8 cellular contexts compared by ENCODE assay signal in the genomic region with DNA sequence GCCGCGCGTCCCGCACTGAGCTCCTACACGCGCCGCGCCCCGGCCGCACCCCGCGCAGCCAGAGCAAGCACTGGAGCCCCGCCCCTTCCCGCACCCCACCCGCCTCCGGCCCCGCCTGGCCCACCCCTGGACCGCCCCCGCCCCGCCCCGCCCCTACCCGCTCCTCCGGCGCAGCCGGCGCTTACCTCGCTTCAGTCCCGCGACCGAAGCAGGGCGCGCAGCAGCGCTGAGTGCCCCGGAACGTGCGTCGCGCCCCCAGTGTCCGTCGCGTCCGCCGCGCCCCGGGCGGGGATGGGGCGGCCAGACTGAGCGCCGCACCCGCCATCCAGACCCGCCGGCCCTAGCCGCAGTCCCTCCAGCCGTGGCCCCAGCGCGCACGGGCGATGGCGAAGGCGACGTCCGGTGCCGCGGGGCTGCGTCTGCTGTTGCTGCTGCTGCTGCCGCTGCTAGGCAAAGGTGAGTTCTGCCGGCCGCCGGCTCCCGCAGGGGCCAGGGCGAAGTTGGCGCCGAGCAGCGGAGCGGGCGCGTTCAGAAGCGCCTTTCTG. TPM values are rescaled to one million over a fixed set of nuclear protein-coding genes. Genes with fewer than 3 reads are reported as not detected.
DNase-seq lines count a peak whose midpoint lies in the region; ATAC-seq, FAIRE-seq and TF ChIP-seq lines count a peak whose summit lies in the region.

A gene (plus strand): TSS at position 194 of the 545 bp plus-strand sequence. CDS start 190 bp downstream, at position 384.

- TF ChIP-seq RAD21 in GM12878 (IDR thresholded peaks at IDR 0.05; ENCODE audit: insufficient read depth, low read depth, low read length): no peak

- H3K27me3 ChIP-seq in BJ (ENCODE audit: control insufficient read depth, insufficient read depth, low read length) (peaks cover 21% of the 10 kb centered on the region), GM12878 (replicated peaks in 1 of 2; ENCODE audit: control insufficient read depth in 2 of 2, insufficient read depth in 2 of 2, low read length in 1 of 2) (peaks cover 0 to 9% of the 10 kb centered on the region in 2 experiments; a peak in 2 of 4 replicates), keratinocyte (ENCODE audit: control insufficient read depth, extremely low read depth, insufficient read depth, low read length) (peaks cover 31% of the 10 kb centered on the region)

- H3K9me3 Mint-ChIP-seq in stimulated activated naive CD8-positive, alpha-beta T cell treated with anti-CD3 and anti-CD28 coated beads, Interleukin-15, amount 100 ng/mL, for 72 hours: no peaks in the 10 kb centered on the region

- no peaks in the 10 kb centered on the region for H3K79me2 ChIP-seq in GM12878 (ENCODE audit: control insufficient read depth, insufficient read depth, low read length)
- no peaks in the 10 kb centered on the region for H3K79me2 ChIP-seq in keratinocyte (ENCODE audit: control insufficient read depth, insufficient read depth, low read length)

- H3K36me3 ChIP-seq in BJ (ENCODE audit: control insufficient read depth, insufficient read depth, low read length): no peaks in the 10 kb centered on the region
- H3K36me3 ChIP-seq in GM12878 (ENCODE audit: control insufficient read depth in 2 of 2, insufficient read depth in 2 of 2, low read length in 1 of 2): no peaks in the 10 kb centered on the region
- no peaks in the 10 kb centered on the region for H3K36me3 ChIP-seq in keratinocyte (ENCODE audit: control insufficient read depth in 2 of 2, extremely low read depth in 1 of 2, insufficient read depth in 2 of 2, low read length in 2 of 2)

- ATAC-seq in GM12878 (no peak), GM19467 (IDR thresholded peaks at IDR 0.05; ENCODE audit: unreplicated experiment) (no peak)
- peak; percentile 27 for ATAC-seq in stimulated activated naive CD8-positive, alpha-beta T cell treated with anti-CD3 and anti-CD28 coated beads, Interleukin-15, amount 100 ng/mL, for 72 hours

- H4K20me1 ChIP-seq in GM12878 (ENCODE audit: control insufficient read depth, insufficient read depth) (no peaks in the 10 kb centered on the region), keratinocyte (ENCODE audit: control insufficient read depth, extremely low read depth, insufficient read depth, low read length) (no peaks in the 10 kb centered on the region)

- H3K4me2 ChIP-seq in GM12878 (ENCODE audit: control insufficient read depth, insufficient read depth) (peak within 1 kb of the TSS; percentile 7; the same call in 1 of the 2 replicates), keratinocyte (ENCODE audit: control insufficient read depth, extremely low read depth, insufficient read depth, low read depth, low read length) (peak within 1 kb of the TSS; percentile 67)

- no peak for TF ChIP-seq POLR2A in GM12878 (IDR thresholded peaks at IDR 0.05; ENCODE audit: low read depth, low read length)

- peaks cover 70% of the 10 kb centered on the region for H3K27me3 Mint-ChIP-seq in stimulated activated naive CD8-positive, alpha-beta T cell treated with anti-CD3 and anti-CD28 coated beads, Interleukin-15, amount 100 ng/mL, for 72 hours

- peak within 1 kb of the TSS; percentile 54 to 70 for H3K4me3 Mint-ChIP-seq in stimulated activated naive CD8-positive, alpha-beta T cell treated with anti-CD3 and anti-CD28 coated beads, Interleukin-15, amount 100 ng/mL, for 72 hours

- FAIRE-seq in GM12878 (lab: Jason Lieb, UNC): no peak
- FAIRE-seq in keratinocyte (lab: Jason Lieb, UNC): no peak

- dilution Hi-C loops in keratinocyte (cut with MboI; ENCODE audit: extremely low pct_ligation_motif_present, low sequenced_read_pairs): no loop called here

- DNase-seq in BJ (ENCODE audit: low read depth) (no peak), HEK293T (ENCODE audit: extremely low spot score) (peak; percentile 71), GM12878 (ENCODE audit: low read depth, low spot score) (no peak), keratinocyte (ENCODE audit: low read depth, low spot score) (no peak), NCI-H2107 treated with DMSO at 0.1 percent for 48 hours (lab: John Stamatoyannopoulos, UW; ENCODE audit: unreplicated experiment) (no peak), C1 segment of cervical spinal cord (lab: John Stamatoyannopoulos, UW) (no peak)
- DNase-seq in stimulated activated naive CD8-positive, alpha-beta T cell treated with anti-CD3 and anti-CD28 coated beads, Interleukin-15, amount 100 ng/mL, for 72 hours: no peak

- in situ Hi-C loops in GM12878 (cut with MboI): no loop called here

- POLR2A ChIA-PET in BJ (lab: Charles Lee): no interaction called here
- POLR2A ChIA-PET in HEK293T (lab: Yijun Ruan, JAX): no interaction called here
- POLR2A ChIA-PET in GM12878 (lab: Charles Lee): no interaction called here

- H3K4me3 ChIP-seq in BJ (ENCODE audit: low read depth, low read length) (peak within 1 kb of the TSS; percentile 9; the same call in 1 of the 2 replicates), GM12878 (no peak within 1 kb of the TSS), keratinocyte (ENCODE audit: control insufficient read depth in 2 of 3, extremely low read depth in 1 of 3, insufficient read depth in 2 of 3, low read depth in 1 of 3, low read length in 3 of 3) (peak within 1 kb of the TSS; percentile 34 to 62 (median 46))

- 19% methylated on average over 21 of the region's 78 CpGs for WGBS in GM12878 (ENCODE audit: insufficient coverage, insufficient replicate concordance, low lambda C conversion rate, missing lambda C conversion rate)

- intact Hi-C loops in GM12878 (cut with micrococcal nuclease; ENCODE audit: unreplicated experiment): no loop called here

- H3K4me1 ChIP-seq in GM12878 (ENCODE audit: control insufficient read depth, insufficient read depth, low read length) (no peaks in the 10 kb centered on the region), keratinocyte (ENCODE audit: control insufficient read depth, extremely low read depth, insufficient read depth, low read length) (no peaks in the 10 kb centered on the region)

- TF ChIP-seq CTCF in BJ (IDR thresholded peaks at IDR 0.05; ENCODE audit: insufficient read depth, low read depth, low read length) (no peak), GM12878 (IDR thresholded peaks at IDR 0.05 in 2 of 3, conservative IDR thresholded peaks at IDR 0.05 in 1 of 3; ENCODE audit: control insufficient read depth in 2 of 3, extremely low read depth in 1 of 3, insufficient read depth in 1 of 3, low read depth in 3 of 3, low read length in 3 of 3) (no peak), keratinocyte (optimal IDR thresholded peaks at IDR 0.05 in 1 of 3, IDR thresholded peaks at IDR 0.05 in 1 of 3, conservative IDR thresholded peaks at IDR 0.05 in 1 of 3; ENCODE audit: extremely low read depth in 1 of 3, insufficient read depth in 2 of 3, low read length in 3 of 3) (no peak)

- no peak for TF ChIP-seq EP300 in GM12878 (IDR thresholded peaks at IDR 0.05; ENCODE audit: borderline replicate concordance in 1 of 2, control insufficient read depth in 1 of 2, low read depth in 2 of 2, low read length in 2 of 2)

- no peaks in the 10 kb centered on the region for H3K9me1 ChIP-seq in keratinocyte (ENCODE audit: control insufficient read depth, extremely low read depth, insufficient read depth, low read length)

- H3K4me1 Mint-ChIP-seq in stimulated activated naive CD8-positive, alpha-beta T cell treated with anti-CD3 and anti-CD28 coated beads, Interleukin-15, amount 100 ng/mL, for 72 hours: peaks cover 12% of the 10 kb centered on the region

- H3K9ac ChIP-seq in GM12878 (ENCODE audit: control insufficient read depth, insufficient read depth, low read length) (no peak within 1 kb of the TSS), keratinocyte (ENCODE audit: control insufficient read depth, extremely low read depth, insufficient read depth, low read length) (no peak within 1 kb of the TSS)

- H3K9me3 ChIP-seq in GM12878 (replicated peaks; ENCODE audit: control insufficient read depth, insufficient read depth, low read length) (no peaks in the 10 kb centered on the region), keratinocyte (ENCODE audit: control insufficient read depth, low read depth, low read length) (no peaks in the 10 kb centered on the region)

- no peak within 1 kb of the TSS for H3K27ac Mint-ChIP-seq in stimulated activated naive CD8-positive, alpha-beta T cell treated with anti-CD3 and anti-CD28 coated beads, Interleukin-15, amount 100 ng/mL, for 72 hours

- SMC1A ChIA-PET in GM12878 (lab: Charles Lee; ENCODE audit: uncharacterized antibody, unreplicated experiment): no interaction called here

- RAD21 ChIA-PET in GM12878 (lab: Charles Lee; ENCODE audit: unreplicated experiment): no interaction called here

- BruUV-seq in GM12878 (replicated peaks; lab: Mats Ljungman, UMichigan): no TSS peak

- CTCF ChIA-PET in BJ (lab: Yijun Ruan, JAX): no interaction called here
- CTCF ChIA-PET in HEK293T (lab: Yijun Ruan, JAX): no interaction called here
- CTCF ChIA-PET in GM12878 (lab: Yijun Ruan, JAX): no interaction called here

- H2AFZ ChIP-seq in GM12878 (ENCODE audit: control insufficient read depth, low read depth, low read length) (no peak within 1 kb of the TSS), keratinocyte (ENCODE audit: control insufficient read depth, low read length) (peak within 1 kb of the TSS; percentile 56)

- H3K27ac ChIP-seq in GM12878 (ENCODE audit: control insufficient read depth, insufficient read depth) (no peak within 1 kb of the TSS), keratinocyte (ENCODE audit: control insufficient read depth, insufficient read depth, low read length) (no peak within 1 kb of the TSS)

RNA-seq across cellular contexts. Expression of the gene that starts here (rescaled TPM):
- polyA plus RNA-seq in BJ (2011; rRNA removed) (0.28 and 0.29 TPM in 2 replicates), GM12878 (2011; rRNA removed) (0.07 TPM in 1 of 2 replicates, not detected in the other), GM12878 (2014; fragmentation: Illumina TruSeq; extraction: Trizol) (not detected in 2 replicates), GM12878 (2014; fragmentation: Nextera tagmentation; extraction: Ambion mirVana) (not detected), GM12878 (2014; rRNA removed) (not detected in 2 replicates), GM12878 (2016; fragmentation: Nextera tagmentation; extraction: Ambion mirVana) (not detected), keratinocyte (0.21 to 0.63 TPM (median 0.41 TPM) in 3 replicates)
- 0.10 and 0.38 TPM in 2 replicates for polyA minus RNA-seq in BJ (2011; rRNA and poly(A)+ RNA removed)
- total RNA-seq in GM12878 (2013; cell fraction: nucleolus; rRNA removed): not detected in 2 replicates
- total RNA-seq in GM12878 (2014; rRNA removed) (not detected in 2 replicates), GM12878 (2014; rRNA removed; fragmentation: Illumina TruSeq; extraction: Trizol) (not detected in 2 replicates), GM12878 (2021) (not detected in 2 replicates)
- not detected for polyA plus RNA-seq in GM12878 (2011; ENCODE audit: low read depth)
- 0.02 and 0.03 TPM in 2 replicates for polyA plus RNA-seq in GM12878 (2011; cell fraction: cytosol; rRNA removed)
- 0.03 and 0.06 TPM in 2 replicates for polyA plus RNA-seq in GM12878 (2011; cell fraction: nucleus; rRNA removed)
- 0.03 TPM in 1 of 2 replicates, not detected in the other for polyA plus RNA-seq in GM12878 (2012)
- not detected in 2 replicates for polyA minus RNA-seq in GM12878 (2011; rRNA and poly(A)+ RNA removed)
- polyA minus RNA-seq in GM12878 (2011; cell fraction: cytosol; rRNA and poly(A)+ RNA removed): not detected in 2 replicates
- not detected in 2 replicates for polyA minus RNA-seq in GM12878 (2011; cell fraction: nucleus; rRNA and poly(A)+ RNA removed)
- polyA plus RNA-seq in keratinocyte (2011; ENCODE audit: low read depth): 0.35 TPM
- polyA plus RNA-seq in keratinocyte (2011; cell fraction: cytosol; rRNA removed): 0.23 and 0.28 TPM in 2 replicates
- polyA plus RNA-seq in keratinocyte (2011; cell fraction: nucleus; rRNA removed): 1.0 and 1.1 TPM in 2 replicates
- polyA plus RNA-seq in keratinocyte (2012; ENCODE audit: low replicate concordance): 0.31 and 0.94 TPM in 2 replicates
- polyA minus RNA-seq in keratinocyte: 0.19 to 2.1 TPM (median 0.26 TPM) in 3 replicates
- polyA minus RNA-seq in keratinocyte (2011; cell fraction: cytosol; rRNA and poly(A)+ RNA removed): 2.1 TPM
- 0.47 and 1.2 TPM in 2 replicates for polyA minus RNA-seq in keratinocyte (2011; cell fraction: nucleus; rRNA and poly(A)+ RNA removed)
